In genomic region chr5:41641621-41642020, GRCh38 we compare ENCODE assay signal across 13 cellular contexts.
DNase-seq lines count a peak whose midpoint lies in the region; ATAC-seq, FAIRE-seq and TF ChIP-seq lines count a peak whose summit lies in the region.
"Had no signal": no experiment of that assay in that cellular context is flagged by ENCODE, and none has a peak within 500 bp of the region (broad histone marks: within the 10 kb centered on the region; RNA-seq: fewer than 3 reads in every experiment).

No MANE protein-coding gene starts in this region.

- no peaks in the 10 kb centered on the region for H4K20me1 ChIP-seq in HCT116 (ENCODE audit: insufficient read depth)

- H2AFZ ChIP-seq in HCT116 (ENCODE audit: low read depth, low read length, poor library complexity, severe bottlenecking), result no peak overlapping the region

- H3K4me1 ChIP-seq in HCT116 (ENCODE audit: control insufficient read depth in 1 of 2, insufficient read depth in 2 of 2, low read length in 2 of 2), result no peaks in the 10 kb centered on the region
- no peaks in the 10 kb centered on the region for H3K4me1 ChIP-seq in kidney (ENCODE audit: control insufficient read depth in 1 of 2, insufficient read depth in 1 of 2, low read depth in 1 of 2, low read length in 2 of 2)
- H3K4me1 ChIP-seq in suprapubic skin, result no peaks in the 10 kb centered on the region
- no peaks in the 10 kb centered on the region for H3K4me1 ChIP-seq in tibial nerve
- H3K4me1 ChIP-seq: body of pancreas, sigmoid colon had no signal

- 0 out of 2 replicates have a peak, but pooled peaks have one; percentile 15 for TF ChIP-seq CTCF in AG04450 (IDR thresholded peaks at IDR 0.05; ENCODE audit: low read depth, low read length)
- peak in 2 of 3 experiments; percentile 23 to 28; a peak in 1 of 6 replicates for TF ChIP-seq CTCF in HCT116 (IDR thresholded peaks at IDR 0.05 in 2 of 3, conservative IDR thresholded peaks at IDR 0.05 in 1 of 3; ENCODE audit: borderline replicate concordance in 1 of 3, insufficient read depth in 1 of 3, low read depth in 2 of 3, low read length in 2 of 3)
- TF ChIP-seq CTCF in kidney (IDR thresholded peaks at IDR 0.05; ENCODE audit: borderline replicate concordance, extremely low read depth, insufficient read depth), result no peak
- TF ChIP-seq CTCF in suprapubic skin (IDR thresholded peaks at IDR 0.05), result no peak
- no peak for TF ChIP-seq CTCF in tibial nerve (IDR thresholded peaks at IDR 0.05)

- 53% methylated on average over 3 of the region's 3 CpGs for WGBS in suprapubic skin
- 49 to 58% methylated on average over 3 of the region's 3 CpGs for WGBS in tibial nerve, 2 donors

- TF ChIP-seq POLR2A in HCT116 (IDR thresholded peaks at IDR 0.05; ENCODE audit: borderline replicate concordance, extremely low read depth, insufficient read depth, insufficient read length) (no peak), suprapubic skin (IDR thresholded peaks at IDR 0.05) (no peak), tibial nerve (IDR thresholded peaks at IDR 0.05) (no peak)

- intact Hi-C loops in HCT116 (cut with micrococcal nuclease), result loop anchor here (1.0 to 10.0 kb wide), 4 partner anchors 295 to 1927 kb away; no protein-coding TSS in a partner anchor
- intact Hi-C loops in kidney (cut with DNase I), result no loop called here
- intact Hi-C loops in left colon (cut with DNase I, micrococcal nuclease), result no loop called here

- H3K9ac ChIP-seq in HCT116 (ENCODE audit: low read length) (no peak overlapping the region), kidney (ENCODE audit: low read length in 2 of 2) (no peak overlapping the region)

- no TSS peak for BruUV-seq in HCT116 (replicated peaks; lab: Mats Ljungman, UMichigan)

- in situ Hi-C loops in SK-MEL-5 (cut with HindIII; ENCODE audit: low pct_unique_long_range_greater_than_20kb, low sequenced_read_pairs), result no loop called here

- POLR2A ChIA-PET in AG04450 (lab: Yijun Ruan, JAX), result no interaction called here
- POLR2A ChIA-PET in HCT116 (lab: Charles Lee), result no interaction called here

- peak; percentile 45 for FAIRE-seq in kidney (lab: Jason Lieb, UNC)

- H3K9me3 ChIP-seq in AG04450 (ENCODE audit: control insufficient read depth, insufficient read depth, low read length), result no peaks in the 10 kb centered on the region
- no peaks in the 10 kb centered on the region for H3K9me3 ChIP-seq in HCT116 (ENCODE audit: control insufficient read depth in 1 of 2, insufficient read depth in 1 of 2, low read depth in 1 of 2, low read length in 2 of 2)
- H3K9me3 ChIP-seq in kidney (ENCODE audit: control insufficient read depth in 1 of 2, low read length in 2 of 2), result no peaks in the 10 kb centered on the region
- no peaks in the 10 kb centered on the region for H3K9me3 ChIP-seq in suprapubic skin
- H3K9me3 ChIP-seq in tibial nerve, result no peaks in the 10 kb centered on the region
- H3K9me3 ChIP-seq: body of pancreas, sigmoid colon had no signal

- DNase-seq in AG04450 (ENCODE audit: low read depth, low spot score), result no peak
- no peak for DNase-seq in HCT116 (ENCODE audit: low read depth, low spot score)
- peak; percentile 67 for DNase-seq in SK-MEL-5 (ENCODE audit: low read depth, low spot score)
- no peak for DNase-seq in kidney
- DNase-seq in suprapubic skin (ENCODE audit: low spot score in 2 of 2), result no peak
- DNase-seq in tibial nerve (ENCODE audit: low spot score in 2 of 2), result no peak
- DNase-seq in left colon, result no peak
- DNase-seq: activated CD4-positive, alpha-beta T cell treated with anti-CD3 and anti-CD28 coated beads, Interleukin-2, amount 50 U/mL, for 1 hour; body of pancreas; NCI-H2029 treated with DMSO at 0.1 percent for 48 hours; NK-92 treated with Interleukin-12 subunit alpha and Interleukin-12 subunit beta, amount 100 ng/mL, for 24 hours; sigmoid colon had no signal

- TF ChIP-seq EP300 in suprapubic skin (IDR thresholded peaks at IDR 0.05) (no peak), tibial nerve (IDR thresholded peaks at IDR 0.05) (no peak)

- TF ChIP-seq RAD21 in HCT116 (IDR thresholded peaks at IDR 0.05; ENCODE audit: low read depth), result peak; percentile 54

- no peak for ATAC-seq in HCT116
- ATAC-seq in left colon, result no peak
- ATAC-seq in HG03280 (IDR thresholded peaks at IDR 0.05; ENCODE audit: unreplicated experiment), result no peak
- ATAC-seq: body of pancreas had no signal

- H3K27ac ChIP-seq in AG04450 (ENCODE audit: low read depth, low read length) (no peak overlapping the region), HCT116 (ENCODE audit: low read depth, low read length) (no peak overlapping the region), kidney (ENCODE audit: low read depth in 2 of 2, low read length in 2 of 2) (no peak overlapping the region), suprapubic skin (no peak overlapping the region), tibial nerve (no peak overlapping the region)
- H3K27ac ChIP-seq: body of pancreas, sigmoid colon had no signal

- RAD21 ChIA-PET in HCT116 (lab: Charles Lee; ENCODE audit: low non-redundant PET in 1 of 2, low total read pairs in 2 of 2, uncharacterized antibody in 2 of 2, unreplicated experiment in 2 of 2), result interaction anchor here in 1 of 2 experiments (0.6 kb wide), 1 partner anchor 30 kb away, joined by 3 read pairs; no protein-coding TSS in a partner anchor

- no peaks in the 10 kb centered on the region for H3K9me2 ChIP-seq in HCT116 (ENCODE audit: insufficient read depth)

- H3K4me2 ChIP-seq in HCT116 (ENCODE audit: low read length), result no peak overlapping the region

- H3K27me3 ChIP-seq in AG04450 (ENCODE audit: control insufficient read depth, insufficient read depth, low read length), result no peaks in the 10 kb centered on the region
- no peaks in the 10 kb centered on the region for H3K27me3 ChIP-seq in HCT116 (ENCODE audit: insufficient read depth, low read length)
- H3K27me3 ChIP-seq in suprapubic skin, result no peaks in the 10 kb centered on the region
- H3K27me3 ChIP-seq in tibial nerve, result no peaks in the 10 kb centered on the region
- H3K27me3 ChIP-seq: body of pancreas, sigmoid colon had no signal

- H3K36me3 ChIP-seq in HCT116 (ENCODE audit: control insufficient read depth in 1 of 2, insufficient read depth in 2 of 2, low read length in 2 of 2), result no peaks in the 10 kb centered on the region
- H3K36me3 ChIP-seq in kidney (ENCODE audit: control insufficient read depth in 1 of 2, insufficient read depth in 2 of 2, low read length in 2 of 2), result no peaks in the 10 kb centered on the region
- no peaks in the 10 kb centered on the region for H3K36me3 ChIP-seq in suprapubic skin
- H3K36me3 ChIP-seq in tibial nerve, result no peaks in the 10 kb centered on the region
- H3K36me3 ChIP-seq: sigmoid colon had no signal

- H3K79me2 ChIP-seq in HCT116 (ENCODE audit: insufficient read depth, low read length), result no peaks in the 10 kb centered on the region

- H3K4me3 ChIP-seq in AG04450 (ENCODE audit: low read depth, low read length) (no peak overlapping the region), HCT116 (replicated peaks in 1 of 2; ENCODE audit: low read depth in 1 of 2, low read length in 2 of 2) (no peak overlapping the region), kidney (ENCODE audit: low read length in 2 of 2) (no peak overlapping the region), suprapubic skin (no peak overlapping the region), tibial nerve (no peak overlapping the region)
- H3K4me3 ChIP-seq: body of pancreas, sigmoid colon had no signal

- CTCF ChIA-PET in AG04450 (lab: Charles Lee) (interaction anchor here (0.8 to 2.8 kb wide), 7 partner anchors 8 to 737 kb away, joined by 3 to 37 read pairs (median 4); no protein-coding TSS in a partner anchor), HCT116 (lab: Charles Lee) (interaction anchor here (0.6 to 4.8 kb wide), 9 partner anchors 9 to 737 kb away, joined by 3 to 31 read pairs (median 4); no protein-coding TSS in a partner anchor)

TF ChIP-seq in HCT116, 20 proteins besides CTCF, POLR2A, EP300 and RAD21 (continues in another document):
- TF ChIP-seq ZNF274 (IDR thresholded peaks at IDR 0.05; ENCODE audit: low read depth, low read length) (no peak), ZFX (IDR thresholded peaks at IDR 0.05) (no peak), SP1 (IDR thresholded peaks at IDR 0.05; ENCODE audit: low read depth) (no peak), CEBPB (IDR thresholded peaks at IDR 0.05; ENCODE audit: low read depth) (no peak), SRF (IDR thresholded peaks at IDR 0.05; ENCODE audit: low read depth) (no peak), CBX3 (IDR thresholded peaks at IDR 0.05; ENCODE audit: low read depth) (no peak), SIN3A (IDR thresholded peaks at IDR 0.05; ENCODE audit: low read depth) (no peak), ATF3 (IDR thresholded peaks at IDR 0.05) (no peak), ZBTB33 (IDR thresholded peaks at IDR 0.05; ENCODE audit: extremely low read depth, insufficient replicate concordance, low read length) (no peak)

Comparison
In these comparisons a context has a peak if more than half of its experiments do, and no peak if none do; other contexts are left out.
1. CTCF ChIP-seq: peak in AG04450 (single experiment) and HCT116 (2 of 3); none in kidney (single experiment), suprapubic skin (0 of 2) and tibial nerve (0 of 5).